ENCODE assay signal across 20 cellular contexts in genomic region chr4:100312615-100313355, GRCh38.
"Had no signal": no experiment of that assay in that cellular context is flagged by ENCODE, and none has a peak within 500 bp of the region (broad histone marks: within the 10 kb centered on the region; RNA-seq: fewer than 3 reads in every experiment).

No MANE protein-coding gene starts in this region.

- H3K36me3 ChIP-seq: colonic mucosa, heart left ventricle, right atrium auricular region, sigmoid colon, stomach, thoracic aorta, transverse colon had no signal

- DNase-seq: colonic mucosa; dermis blood vessel endothelial cell; erythroblast; foreskin melanocyte; heart left ventricle; hippocampal formation; kidney glomerular epithelial cell; mesendoderm; naive B cell; nephron progenitor cell; posterior cingulate gyrus; sigmoid colon; stimulated activated CD4-positive, alpha-beta T cell treated with anti-CD3 and anti-CD28 coated beads, Interleukin-2, amount 100 ng/mL, for 24 hours; stimulated activated naive CD4-positive, alpha-beta T cell; stomach; substantia nigra; transverse colon had no signal

- H3K27ac ChIP-seq: colonic mucosa, heart left ventricle, right atrium auricular region, sigmoid colon, skin epidermis, stomach, thoracic aorta, transverse colon had no signal

- H3K27me3 ChIP-seq: colonic mucosa, heart left ventricle, right atrium auricular region, sigmoid colon, stomach, transverse colon had no signal

- H3K9me3 ChIP-seq: colonic mucosa, heart left ventricle, right atrium auricular region, sigmoid colon, stomach, thoracic aorta, transverse colon had no signal

- H3K4me1 ChIP-seq: colonic mucosa, transverse colon had no signal

- H3K4me3 ChIP-seq: colonic mucosa, heart left ventricle, right atrium auricular region, sigmoid colon, skin epidermis, stomach, thoracic aorta, transverse colon had no signal
